In genomic region chr1:180994262-180994661, GRCh38 we compare ENCODE assay signal across 16 cellular contexts. TPM values are rescaled to one million over a fixed set of nuclear protein-coding genes. Genes with fewer than 3 reads are reported as not detected.
DNase-seq lines count a peak whose midpoint lies in the region; ATAC-seq and TF ChIP-seq lines count a peak whose summit lies in the region.
"Had no signal": no experiment of that assay in that cellular context is flagged by ENCODE, and none has a peak within 500 bp of the region (broad histone marks: within the 10 kb centered on the region; RNA-seq: fewer than 3 reads in every experiment).

No MANE protein-coding gene starts in this region.

- no peak overlapping the region for H3K4me3 ChIP-seq in uterus
- H3K4me3 ChIP-seq: MG63 had no signal

- DNase-seq in activated CD4-positive, alpha-beta T cell treated with anti-CD3 and anti-CD28 coated beads, Interleukin-2, amount 50 U/mL, for 48 hours = peak; percentile 8 to 26
- no peak for DNase-seq in activated CD4-positive, alpha-beta T cell treated with anti-CD3 and anti-CD28 coated beads, Interleukin-2, amount 50 U/mL, for 4 hours
- peak; percentile 20 for DNase-seq in ELR (ENCODE audit: low read depth)
- peak; percentile 29 for DNase-seq in SK-N-DZ (ENCODE audit: low spot score)
- DNase-seq in glutamatergic neuron = no peak
- DNase-seq in uterus = no peak
- DNase-seq: activated CD4-positive, CD25-positive, alpha-beta regulatory T cell; central memory CD4-positive, alpha-beta T cell; DMS 273 treated with DMSO at 0.1 percent for 48 hours; left cardiac atrium; MG63; NCI-H2107 had no signal

- intact Hi-C loops in uterus (cut with DNase I; ENCODE audit: low total_unique reads) = no loop called here

- no peaks in the 10 kb centered on the region for H3K4me1 Mint-ChIP-seq in glutamatergic neuron (ENCODE audit: low read depth, unreplicated experiment)

- TF ChIP-seq CTCF in glutamatergic neuron (IDR thresholded peaks at IDR 0.05; ENCODE audit: partially characterized antibody, unreplicated experiment) (no peak), uterus (IDR thresholded peaks at IDR 0.05) (no peak)

- H3K4me1 ChIP-seq in uterus = peaks cover 0 to 5% of the 10 kb centered on the region in 2 donors

- no peaks in the 10 kb centered on the region for H3K9me3 ChIP-seq in uterus
- H3K9me3 ChIP-seq: MG63 had no signal

- H3K9me3 Mint-ChIP-seq in glutamatergic neuron (ENCODE audit: unreplicated experiment) = no peaks in the 10 kb centered on the region
- H3K9me3 Mint-ChIP-seq: activated naive CD4-positive, alpha-beta T cell treated with anti-CD3 and anti-CD28 coated beads, Interleukin-2, amount 50 U/mL, for 24 hours had no signal

- peak overlapping the region; percentile 14 for H3K27ac Mint-ChIP-seq in glutamatergic neuron (ENCODE audit: unreplicated experiment)
- H3K27ac Mint-ChIP-seq: activated naive CD4-positive, alpha-beta T cell treated with anti-CD3 and anti-CD28 coated beads, Interleukin-2, amount 50 U/mL, for 24 hours; progenitor cell of endocrine pancreas had no signal

- no peak overlapping the region for H3K27ac ChIP-seq in uterus

- no peaks in the 10 kb centered on the region for H3K36me3 Mint-ChIP-seq in glutamatergic neuron (ENCODE audit: unreplicated experiment)

- no peaks in the 10 kb centered on the region for H3K27me3 ChIP-seq in uterus
- H3K27me3 ChIP-seq: MG63 had no signal

- ATAC-seq in HG03354 (IDR thresholded peaks at IDR 0.05; ENCODE audit: poor library complexity, severe bottlenecking, unreplicated experiment) = no peak
- ATAC-seq in GM21723 (IDR thresholded peaks at IDR 0.05; ENCODE audit: unreplicated experiment) = no peak

- peaks cover 1% of the 10 kb centered on the region for H3K27me3 Mint-ChIP-seq in glutamatergic neuron (ENCODE audit: unreplicated experiment)
- H3K27me3 Mint-ChIP-seq: activated naive CD4-positive, alpha-beta T cell treated with anti-CD3 and anti-CD28 coated beads, Interleukin-2, amount 50 U/mL, for 24 hours; progenitor cell of endocrine pancreas had no signal

- no peak overlapping the region for H3K4me3 Mint-ChIP-seq in glutamatergic neuron (ENCODE audit: unreplicated experiment)
- H3K4me3 Mint-ChIP-seq: activated naive CD4-positive, alpha-beta T cell treated with anti-CD3 and anti-CD28 coated beads, Interleukin-2, amount 50 U/mL, for 24 hours had no signal

- no peaks in the 10 kb centered on the region for H3K36me3 ChIP-seq in uterus

- TF ChIP-seq POLR2A in uterus (IDR thresholded peaks at IDR 0.05) = no peak

RNA-seq across cellular contexts. Expression of gene STX6, which starts 28.4 kb away (rescaled TPM):
- 11.5 and 13.6 TPM in 2 replicates for polyA plus RNA-seq in SK-N-DZ (2014; cell fraction: cytosol; rRNA removed)
- polyA plus RNA-seq in SK-N-DZ (2014; cell fraction: nucleus; rRNA removed) = 8.7 and 11.3 TPM in 2 replicates
- total RNA-seq in glutamatergic neuron (ENCODE audit: unreplicated experiment) (46.6 TPM), uterus (10 to 100 TPM in 3 of 4 donors, 1 to 10 TPM in 1; 3.1 to 42.5 (median 17.5) TPM)

RNA-seq across cellular contexts. Expression of gene MR1, which starts 39.5 kb away (rescaled TPM):
- 0.07 and 0.42 TPM in 2 replicates for polyA plus RNA-seq in SK-N-DZ (2014; cell fraction: cytosol; rRNA removed)
- 0.05 TPM in 1 of 2 replicates, not detected in the other for polyA plus RNA-seq in SK-N-DZ (2014; cell fraction: nucleus; rRNA removed)
- total RNA-seq in glutamatergic neuron (ENCODE audit: unreplicated experiment) = not detected
- total RNA-seq in uterus = 10 to 100 TPM; 13.8 to 29.7 (median 16.2) TPM

Comparison
In these comparisons a context has a peak if more than half of its experiments do, and no peak if none do; other contexts are left out.
1. DNase-seq: peak in activated CD4-positive, alpha-beta T cell treated with anti-CD3 and anti-CD28 coated beads, Interleukin-2, amount 50 U/mL, for 48 hours (2 of 2), ELR (single experiment) and SK-N-DZ (single experiment); none in activated CD4-positive, alpha-beta T cell treated with anti-CD3 and anti-CD28 coated beads, Interleukin-2, amount 50 U/mL, for 4 hours (0 of 2), glutamatergic neuron (single experiment) and uterus (0 of 2).
2. RNA of gene MR1, which starts 39.5 kb away (total RNA-seq): 13.8 to 29.7 TPM in uterus; not detected in glutamatergic neuron (single experiment); every median in the first group is over 10 times any median in the second.